ENCODE assay signal across 25 cellular contexts in the genomic region with DNA sequence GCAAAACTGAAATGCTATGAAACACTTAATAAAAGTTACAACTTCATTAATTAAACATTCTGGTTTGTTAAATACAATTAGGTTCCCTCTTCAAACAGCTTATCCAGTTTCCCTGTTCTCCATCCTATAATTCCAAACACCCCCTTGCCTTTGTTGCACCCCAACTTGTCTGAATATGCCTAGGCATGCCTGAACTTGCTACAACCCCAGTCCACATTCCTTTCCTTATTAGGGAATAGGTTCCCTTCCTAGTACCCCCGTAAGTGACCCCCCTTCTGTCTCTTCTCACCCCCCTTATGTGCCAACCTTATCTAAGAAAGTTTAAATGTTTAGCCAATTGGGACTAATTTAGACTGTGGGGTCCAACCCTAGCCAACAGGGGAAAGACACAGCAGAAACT.
"Had no signal": no experiment of that assay in that cellular context is flagged by ENCODE, and none has a peak within 500 bp of the region (broad histone marks: within the 10 kb centered on the region; RNA-seq: fewer than 3 reads in every experiment).

No MANE protein-coding gene starts in this region.

- DNase-seq: activated CD4-positive, alpha-beta T cell treated with anti-CD3 and anti-CD28 coated beads, Interleukin-2, amount 10 ng/mL, durations not matched to agents 24 days and 14 days; activated CD4-positive, alpha-beta T cell treated with anti-CD3 and anti-CD28 coated beads, Interleukin-2, amount 50 U/mL, for 4 hours; activated CD8-positive, alpha-beta T cell treated with anti-CD3 and anti-CD28 coated beads for 36 hours; activated effector memory CD4-positive, alpha-beta T cell treated with anti-CD3 and anti-CD28 coated beads, Interleukin-2, amount 50 U/mL, for 16 hours; activated naive CD4-positive, alpha-beta T cell; activated T-cell treated with anti-CD3 and anti-CD28 coated beads, Interleukin-2, amount 50 U/mL, for 1 hour; activated T-cell treated with anti-CD3 and anti-CD28 coated beads, Interleukin-2, amount 50 U/mL, for 72 hours; adrenal gland; body of pancreas; caudate nucleus; cerebellar nuclear complex; NCI-H1092 treated with DMSO at 0.1 percent for 48 hours; NCI-H1417; NCI-H187 treated with DMSO at 0.1 percent for 48 hours; NCI-H2081; NCI-H226; NCI-H526; NCI-H748 treated with DMSO at 0.1 percent for 48 hours; NK-92 treated with Interleukin-12 subunit alpha and Interleukin-12 subunit beta, amount 100 ng/mL, for 24 hours; Right ventricle myocardium superior; T1000; WERI-Rb-1 had no signal

- H3K27ac ChIP-seq: adrenal gland, body of pancreas, WERI-Rb-1 had no signal

- H3K9me3 Mint-ChIP-seq: activated CD8-positive, alpha-beta T cell treated with anti-CD3 and anti-CD28 coated beads for 36 hours had no signal

- H3K4me3 Mint-ChIP-seq: activated CD4-positive, alpha-beta T cell treated with anti-CD3 and anti-CD28 coated beads, Interleukin-2, amount 10 ng/mL, durations not matched to agents 24 days and 14 days; activated CD8-positive, alpha-beta T cell treated with anti-CD3 and anti-CD28 coated beads for 36 hours; activated T-cell treated with anti-CD3 and anti-CD28 coated beads, Interleukin-2, amount 50 U/mL, for 72 hours; activated T-helper 17 cell treated with anti-CD3 and anti-CD28 coated beads, Interleukin-2, amount 50 U/mL, for 72 hours had no signal

- H3K9me3 ChIP-seq: adrenal gland, body of pancreas had no signal

- H3K36me3 ChIP-seq: adrenal gland, WERI-Rb-1 had no signal

- H3K4me1 Mint-ChIP-seq: activated CD4-positive, alpha-beta T cell treated with anti-CD3 and anti-CD28 coated beads, Interleukin-2, amount 10 ng/mL, durations not matched to agents 24 days and 14 days; activated T-helper 17 cell treated with anti-CD3 and anti-CD28 coated beads, Interleukin-2, amount 50 U/mL, for 72 hours had no signal

- H3K4me3 ChIP-seq: adrenal gland, body of pancreas, K562 had no signal

- H3K4me1 ChIP-seq: adrenal gland, body of pancreas had no signal

- ATAC-seq: activated CD8-positive, alpha-beta T cell treated with anti-CD3 and anti-CD28 coated beads for 36 hours; activated naive CD4-positive, alpha-beta T cell treated with anti-CD3 and anti-CD28 coated beads, Interleukin-2, amount 50 U/mL, for 72 hours; activated T-cell treated with anti-CD3 and anti-CD28 coated beads, Interleukin-2, amount 50 U/mL, for 72 hours; activated T-helper 17 cell treated with anti-CD3 and anti-CD28 coated beads, Interleukin-2, amount 50 U/mL, for 72 hours; body of pancreas; K562 had no signal

- H3K27ac Mint-ChIP-seq: activated CD4-positive, alpha-beta T cell treated with anti-CD3 and anti-CD28 coated beads, Interleukin-2, amount 10 ng/mL, durations not matched to agents 24 days and 14 days; activated CD8-positive, alpha-beta T cell treated with anti-CD3 and anti-CD28 coated beads for 36 hours; activated T-cell treated with anti-CD3 and anti-CD28 coated beads, Interleukin-2, amount 50 U/mL, for 72 hours; activated T-helper 17 cell treated with anti-CD3 and anti-CD28 coated beads, Interleukin-2, amount 50 U/mL, for 72 hours had no signal

- H3K27me3 Mint-ChIP-seq: activated CD4-positive, alpha-beta T cell treated with anti-CD3 and anti-CD28 coated beads, Interleukin-2, amount 10 ng/mL, durations not matched to agents 24 days and 14 days had no signal

- H3K27me3 ChIP-seq: body of pancreas had no signal
